26 cellular contexts compared by ENCODE assay signal in genomic region chr2:100065029-100065428, GRCh38.
DNase-seq lines count a peak whose midpoint lies in the region; ATAC-seq, FAIRE-seq and TF ChIP-seq lines count a peak whose summit lies in the region.
"Had no signal": no experiment of that assay in that cellular context is flagged by ENCODE, and none has a peak within 500 bp of the region (broad histone marks: within the 10 kb centered on the region; RNA-seq: fewer than 3 reads in every experiment).

No MANE protein-coding gene starts in this region.

- H3K4me3 ChIP-seq in DOHH2 (ENCODE audit: low read length) (0 out of 2 replicates have a peak overlapping the region, but pooled peaks have one; percentile 11), SK-N-SH (ENCODE audit: low read depth in 2 of 2, low read length in 1 of 2) (no peak overlapping the region), gastroesophageal sphincter (no peak overlapping the region)
- H3K4me3 ChIP-seq: SJSA1 had no signal

- H3K9me2 ChIP-seq in DOHH2 (replicated peaks; ENCODE audit: control insufficient read depth, low read length) (no peaks in the 10 kb centered on the region), SK-N-SH (no peaks in the 10 kb centered on the region)

- no peak for DNase-seq in SK-N-SH
- no peak for DNase-seq in memory B cell (ENCODE audit: low spot score in 2 of 2)
- DNase-seq in T-helper 1 cell: no peak
- DNase-seq in frontal cortex (ENCODE audit: low spot score in 2 of 2): no peak
- DNase-seq in NCI-H2196 treated with DMSO at 0.1 percent for 48 hours (lab: John Stamatoyannopoulos, UW; ENCODE audit: unreplicated experiment): no peak
- DNase-seq: Caco-2; CD8-positive, alpha-beta T cell; GF-D8; HCEC 1CT; KG1; NCI-H1048; NCI-H1417 treated with DMSO at 0.1 percent for 48 hours; NCI-H187; NCI-H2081 treated with DMSO at 0.1 percent for 48 hours; NCI-H2171; NCI-H345; NCI-H510A treated with DMSO at 0.1 percent for 48 hours; NCI-H774; Right ventricle myocardium superior; RPMI8226 had no signal

- TF ChIP-seq EP300 in SK-N-SH (IDR thresholded peaks at IDR 0.05; ENCODE audit: borderline replicate concordance in 1 of 2, low read depth in 1 of 2, low read length in 1 of 2) (peak in 1 of 2 experiments; percentile 28; a peak in 1 of 4 replicates), gastroesophageal sphincter (IDR thresholded peaks at IDR 0.05) (no peak)

- TF ChIP-seq CTCF in DOHH2 (IDR thresholded peaks at IDR 0.05; ENCODE audit: low read depth, low read length, poor library complexity, severe bottlenecking) (no peak), SK-N-SH (IDR thresholded peaks at IDR 0.05) (no peak), gastroesophageal sphincter (IDR thresholded peaks at IDR 0.05) (no peak)

- no peak overlapping the region for H3K9ac ChIP-seq in SK-N-SH

- POLR2A ChIA-PET in SK-N-SH (lab: Yijun Ruan, JAX): no interaction called here

- H3K27me3 ChIP-seq in DOHH2 (ENCODE audit: control insufficient read depth, low read length) (no peaks in the 10 kb centered on the region), SK-N-SH (ENCODE audit: insufficient read depth) (no peaks in the 10 kb centered on the region), gastroesophageal sphincter (no peaks in the 10 kb centered on the region)
- H3K27me3 ChIP-seq: SJSA1 had no signal

- ATAC-seq in memory B cell (ENCODE audit: low read depth): no peak
- ATAC-seq in gastroesophageal sphincter: no peak
- ATAC-seq: CD8-positive, alpha-beta T cell had no signal

- H3F3A ChIP-seq in DOHH2 (ENCODE audit: control insufficient read depth, insufficient read depth): no peaks in the 10 kb centered on the region
- H3F3A ChIP-seq in SK-N-SH (replicated peaks; ENCODE audit: insufficient read depth): no peaks in the 10 kb centered on the region

- H3K79me2 ChIP-seq in DOHH2 (ENCODE audit: control insufficient read depth, low read length): peaks cover 7% of the 10 kb centered on the region
- no peaks in the 10 kb centered on the region for H3K79me2 ChIP-seq in SK-N-SH (ENCODE audit: insufficient read depth)

- peak overlapping the region; percentile 3 to 46 (median 36) for H3K27ac Mint-ChIP-seq in IgD-negative memory B cell
- peak overlapping the region; percentile 80 for H3K27ac Mint-ChIP-seq in memory B cell
- H3K27ac Mint-ChIP-seq: CD8-positive, alpha-beta T cell; T-helper 1 cell treated with Interleukin-12 subunit alpha and Interleukin-12 subunit beta and Interleukin-4 antibody, amounts not matched to agents 30 μg/mL and 1 μg/mL, for 36 hours had no signal

- H3K27me3 Mint-ChIP-seq in IgD-negative memory B cell (no peaks in the 10 kb centered on the region), memory B cell (no peaks in the 10 kb centered on the region)

- H4K20me1 ChIP-seq in DOHH2 (ENCODE audit: control insufficient read depth, insufficient read depth, low read depth, low read length) (no peaks in the 10 kb centered on the region), SK-N-SH (ENCODE audit: insufficient read depth) (no peaks in the 10 kb centered on the region)

- peaks cover 40% of the 10 kb centered on the region for H3K4me1 ChIP-seq in DOHH2 (ENCODE audit: control insufficient read depth, low read length)
- H3K4me1 ChIP-seq in SK-N-SH (ENCODE audit: control insufficient read depth in 1 of 2, insufficient read depth in 2 of 2, low read depth in 1 of 2, low read length in 1 of 2): peaks cover 0 to 8% of the 10 kb centered on the region in 2 experiments; a peak in 2 of 4 replicates
- peaks cover 0 to 31% (median 0%) of the 10 kb centered on the region in 3 donors for H3K4me1 ChIP-seq in gastroesophageal sphincter
- H3K4me1 ChIP-seq: Caco-2, SJSA1 had no signal

- H3K36me3 Mint-ChIP-seq in IgD-negative memory B cell (peaks cover 11% of the 10 kb centered on the region), memory B cell (peaks cover 37% of the 10 kb centered on the region)

- no peak for TF ChIP-seq RAD21 in SK-N-SH (IDR thresholded peaks at IDR 0.05; ENCODE audit: low read length)

- no peak for TF ChIP-seq POLR2A in gastroesophageal sphincter (IDR thresholded peaks at IDR 0.05)

- H2AFZ ChIP-seq in SK-N-SH (ENCODE audit: low read depth): no peak overlapping the region

- H3K27ac ChIP-seq in DOHH2 (ENCODE audit: low read depth, low read length): no peak overlapping the region
- H3K27ac ChIP-seq in SK-N-SH (ENCODE audit: low read depth in 2 of 2, low read length in 1 of 2): no peak overlapping the region
- no peak overlapping the region for H3K27ac ChIP-seq in gastroesophageal sphincter
- H3K27ac ChIP-seq: SJSA1 had no signal

- peaks cover 0 to 2% (median 0%) of the 10 kb centered on the region in 3 donors for H3K9me3 Mint-ChIP-seq in IgD-negative memory B cell
- peaks cover 2% of the 10 kb centered on the region for H3K9me3 Mint-ChIP-seq in memory B cell

- FAIRE-seq in frontal cortex (lab: Jason Lieb, UNC): no peak
- FAIRE-seq: H1 had no signal

- WGBS in SK-N-SH (ENCODE audit: low lambda C conversion rate): 33% methylated on average over 4 of the region's 4 CpGs
- WGBS in gastroesophageal sphincter (ENCODE audit: low coverage in 1 of 2), 2 donors: 60 to 68% methylated on average over 4 of the region's 4 CpGs

- H3K4me1 Mint-ChIP-seq in IgD-negative memory B cell (peaks cover 67 to 84% (median 82%) of the 10 kb centered on the region in 3 donors), memory B cell (peaks cover 69% of the 10 kb centered on the region)

- H3K4me3 Mint-ChIP-seq in IgD-negative memory B cell (peak overlapping the region; percentile 6 to 89 (median 54)), memory B cell (peak overlapping the region; percentile 35)
- H3K4me3 Mint-ChIP-seq: CD8-positive, alpha-beta T cell; T-helper 1 cell treated with Interleukin-12 subunit alpha and Interleukin-12 subunit beta and Interleukin-4 antibody, amounts not matched to agents 30 μg/mL and 1 μg/mL, for 36 hours had no signal

- H3K36me3 ChIP-seq in DOHH2 (ENCODE audit: control insufficient read depth, low read length): peaks cover 33% of the 10 kb centered on the region
- no peaks in the 10 kb centered on the region for H3K36me3 ChIP-seq in SK-N-SH (replicated peaks in 1 of 2; ENCODE audit: control insufficient read depth in 1 of 2, insufficient read depth in 2 of 2, low read length in 1 of 2)
- peaks cover 0 to 6% of the 10 kb centered on the region in 2 donors for H3K36me3 ChIP-seq in gastroesophageal sphincter
- H3K36me3 ChIP-seq: SJSA1 had no signal

- H3K9me3 ChIP-seq in DOHH2 (ENCODE audit: control insufficient read depth, insufficient read depth, low read length): no peaks in the 10 kb centered on the region
- H3K9me3 ChIP-seq in SK-N-SH: no peaks in the 10 kb centered on the region
- H3K9me3 ChIP-seq in gastroesophageal sphincter: no peaks in the 10 kb centered on the region
- H3K9me3 ChIP-seq: SJSA1 had no signal

- CTCF ChIA-PET in SK-N-SH (lab: Yijun Ruan, JAX): interaction anchor here (0.7 to 1.4 kb wide), 2 partner anchors 9 to 113 kb away, joined by 3 read pairs; no protein-coding TSS in a partner anchor

- H3K4me2 ChIP-seq in DOHH2 (ENCODE audit: low read length) (peak overlapping the region; percentile 37), SK-N-SH (no peak overlapping the region)

TF ChIP-seq in SK-N-SH, 30 proteins besides CTCF, POLR2A, EP300 and RAD21:
- TF ChIP-seq GATA2 (CRISPR knock-in tag; IDR thresholded peaks at IDR 0.05) (peak; percentile 45; the same call in 1 of the 2 replicates), FOSL2 (IDR thresholded peaks at IDR 0.05; ENCODE audit: borderline replicate concordance, low read depth) (no peak), JUND (IDR thresholded peaks at IDR 0.05) (no peak), ZBTB33 (IDR thresholded peaks at IDR 0.05; ENCODE audit: borderline replicate concordance, low read depth) (no peak), RXRA (IDR thresholded peaks at IDR 0.05; ENCODE audit: borderline replicate concordance, low read depth) (no peak)
